In genomic region chr3:132536442-132537153, GRCh38 we compare ENCODE assay signal across 10 cellular contexts.
DNase-seq lines count a peak whose midpoint lies in the region; ATAC-seq and TF ChIP-seq lines count a peak whose summit lies in the region.
"Had no signal": no experiment of that assay in that cellular context is flagged by ENCODE, and none has a peak within 500 bp of the region (broad histone marks: within the 10 kb centered on the region; RNA-seq: fewer than 3 reads in every experiment).

No MANE protein-coding gene starts in this region.

- 88 to 93% methylated on average over 2 to 3 of the region's 3 CpGs for WGBS in endodermal cell (ENCODE audit: insufficient coverage in 1 of 2, insufficient read length in 1 of 2), 2 experiments

- intact Hi-C loops in Panc1 (cut with micrococcal nuclease; ENCODE audit: unreplicated experiment): loop anchor here (1.0 kb wide), 1 partner anchor 106 kb away; no protein-coding TSS in a partner anchor
- intact Hi-C loops in dendritic cell treated with granulocyte-macrophage colony-stimulating factor and Interleukin-4, amounts not matched to agents 40 ng/mL and 50 ng/mL, for 4 days (cut with micrococcal nuclease): loop anchor here (1.0 kb wide), 1 partner anchor 106 kb away; no protein-coding TSS in a partner anchor

- H3K4me3 ChIP-seq in Panc1 (ENCODE audit: low read depth in 2 of 2, low read length in 2 of 2): no peak overlapping the region
- H3K4me3 ChIP-seq in endodermal cell (ENCODE audit: low read length): no peak overlapping the region
- H3K4me3 ChIP-seq: hepatocyte had no signal

- H3K27me3 ChIP-seq in Panc1 (ENCODE audit: control insufficient read depth, insufficient read depth, low read length) (no peaks in the 10 kb centered on the region), endodermal cell (ENCODE audit: control insufficient read depth, insufficient read depth, low read length, poor library complexity, severe bottlenecking) (no peaks in the 10 kb centered on the region)
- H3K27me3 ChIP-seq: hepatocyte had no signal

- no peak overlapping the region for H3K27ac ChIP-seq in Panc1 (ENCODE audit: low read length)
- no peak overlapping the region for H3K27ac ChIP-seq in endodermal cell (ENCODE audit: low read depth, low read length)
- H3K27ac ChIP-seq: hepatocyte had no signal

- H3K4me1 ChIP-seq in Panc1 (ENCODE audit: control insufficient read depth, insufficient read depth, low read length) (no peaks in the 10 kb centered on the region), endodermal cell (ENCODE audit: control insufficient read depth, insufficient read depth, low read length) (peaks cover 17% of the 10 kb centered on the region)

- H3K4me1 Mint-ChIP-seq in activated T-cell treated with anti-CD3 and anti-CD28 coated beads, Interleukin-2, amount 50 U/mL, for 24 hours (ENCODE audit: low read depth): peaks cover 14% of the 10 kb centered on the region
- peaks cover 4% of the 10 kb centered on the region for H3K4me1 Mint-ChIP-seq in dendritic cell treated with granulocyte-macrophage colony-stimulating factor and Interleukin-4, amounts not matched to agents 40 ng/mL and 50 ng/mL, for 4 days (ENCODE audit: low read depth)
- peaks cover 29% of the 10 kb centered on the region for H3K4me1 Mint-ChIP-seq in stimulated activated naive CD8-positive, alpha-beta T cell treated with anti-CD3 and anti-CD28 coated beads, Interleukin-15, Interleukin-2, amounts not matched to agents 100 ng/mL and 50 ng/mL, for 24 hours (ENCODE audit: low read depth)
- peaks cover 19% of the 10 kb centered on the region for H3K4me1 Mint-ChIP-seq in endodermal cell

- ATAC-seq in Panc1 (peak; percentile 32; the same call in 1 of the 2 replicates), GM18873 (IDR thresholded peaks at IDR 0.05; ENCODE audit: low FRiP score, unreplicated experiment) (no peak)

- in situ Hi-C loops in Panc1 (cut with HindIII; ENCODE audit: low pct_unique_long_range_greater_than_20kb, low sequenced_read_pairs): no loop called here

- peaks cover 81% of the 10 kb centered on the region for H3K36me3 Mint-ChIP-seq in activated T-cell treated with anti-CD3 and anti-CD28 coated beads, Interleukin-2, amount 50 U/mL, for 24 hours (ENCODE audit: low read depth)
- peaks cover 93% of the 10 kb centered on the region for H3K36me3 Mint-ChIP-seq in dendritic cell treated with granulocyte-macrophage colony-stimulating factor and Interleukin-4, amounts not matched to agents 40 ng/mL and 50 ng/mL, for 4 days (ENCODE audit: low read depth)
- peaks cover 57% of the 10 kb centered on the region for H3K36me3 Mint-ChIP-seq in stimulated activated naive CD8-positive, alpha-beta T cell treated with anti-CD3 and anti-CD28 coated beads, Interleukin-15, Interleukin-2, amounts not matched to agents 100 ng/mL and 50 ng/mL, for 24 hours (ENCODE audit: low read depth)
- H3K36me3 Mint-ChIP-seq in endodermal cell (ENCODE audit: low read depth): peaks cover 45% of the 10 kb centered on the region

- BruUV-seq in Panc1 (replicated peaks; lab: Mats Ljungman, UMichigan): no TSS peak

- TF ChIP-seq CTCF in Panc1 (IDR thresholded peaks at IDR 0.05) (no peak), endodermal cell (conservative IDR thresholded peaks at IDR 0.05) (no peak)

- no peaks in the 10 kb centered on the region for H3K9me3 Mint-ChIP-seq in activated T-cell treated with anti-CD3 and anti-CD28 coated beads, Interleukin-2, amount 50 U/mL, for 24 hours
- no peaks in the 10 kb centered on the region for H3K9me3 Mint-ChIP-seq in dendritic cell treated with granulocyte-macrophage colony-stimulating factor and Interleukin-4, amounts not matched to agents 40 ng/mL and 50 ng/mL, for 4 days
- no peaks in the 10 kb centered on the region for H3K9me3 Mint-ChIP-seq in stimulated activated naive CD8-positive, alpha-beta T cell treated with anti-CD3 and anti-CD28 coated beads, Interleukin-15, Interleukin-2, amounts not matched to agents 100 ng/mL and 50 ng/mL, for 24 hours
- H3K9me3 Mint-ChIP-seq in endodermal cell: no peaks in the 10 kb centered on the region

- peak overlapping the region; percentile 64 for H3K27ac Mint-ChIP-seq in activated T-cell treated with anti-CD3 and anti-CD28 coated beads, Interleukin-2, amount 50 U/mL, for 24 hours
- H3K27ac Mint-ChIP-seq in dendritic cell treated with granulocyte-macrophage colony-stimulating factor and Interleukin-4, amounts not matched to agents 40 ng/mL and 50 ng/mL, for 4 days: peak overlapping the region; percentile 33
- H3K27ac Mint-ChIP-seq in stimulated activated naive CD8-positive, alpha-beta T cell treated with anti-CD3 and anti-CD28 coated beads, Interleukin-15, Interleukin-2, amounts not matched to agents 100 ng/mL and 50 ng/mL, for 24 hours: peak overlapping the region; percentile 85
- H3K27ac Mint-ChIP-seq in endodermal cell: no peak overlapping the region

- POLR2A ChIA-PET in Panc1 (lab: Charles Lee): no interaction called here

- H3K9me3 ChIP-seq in Panc1 (ENCODE audit: control insufficient read depth, insufficient read depth, low read depth, low read length): no peaks in the 10 kb centered on the region
- H3K9me3 ChIP-seq in endodermal cell (ENCODE audit: control insufficient read depth, low read length): no peaks in the 10 kb centered on the region

- no peak overlapping the region for H3K9ac ChIP-seq in endodermal cell (ENCODE audit: extremely low read depth, low read length, poor library complexity, severe bottlenecking)

- DNase-seq in activated T-cell treated with anti-CD3 and anti-CD28 coated beads, Interleukin-2, amount 50 U/mL, for 24 hours: no peak
- no peak for DNase-seq in activated T-cell treated with anti-CD3 and anti-CD28 coated beads for 4 hours
- DNase-seq in Panc1 (ENCODE audit: low read depth, low spot score): no peak
- DNase-seq in medulla oblongata (ENCODE audit: extremely low spot score): no peak
- DNase-seq in endodermal cell: no peak
- DNase-seq: activated gamma-delta T cell had no signal

- H3K4me3 Mint-ChIP-seq in activated T-cell treated with anti-CD3 and anti-CD28 coated beads, Interleukin-2, amount 50 U/mL, for 24 hours: no peak overlapping the region
- H3K4me3 Mint-ChIP-seq in dendritic cell treated with granulocyte-macrophage colony-stimulating factor and Interleukin-4, amounts not matched to agents 40 ng/mL and 50 ng/mL, for 4 days: no peak overlapping the region
- H3K4me3 Mint-ChIP-seq in stimulated activated naive CD8-positive, alpha-beta T cell treated with anti-CD3 and anti-CD28 coated beads, Interleukin-15, Interleukin-2, amounts not matched to agents 100 ng/mL and 50 ng/mL, for 24 hours: no peak overlapping the region
- H3K4me3 Mint-ChIP-seq in endodermal cell: no peak overlapping the region

- CTCF ChIA-PET in Panc1 (lab: Charles Lee): interaction anchor here (0.8 to 1.1 kb wide), 5 partner anchors 9 to 107 kb away, joined by 3 to 13 read pairs (median 5); no protein-coding TSS in a partner anchor

- peaks cover 19% of the 10 kb centered on the region for H3K36me3 ChIP-seq in Panc1 (ENCODE audit: control insufficient read depth, insufficient read depth, low read length)
- H3K36me3 ChIP-seq in endodermal cell (ENCODE audit: control insufficient read depth, insufficient read depth, low read length): peaks cover 64% of the 10 kb centered on the region

- no peaks in the 10 kb centered on the region for H3K27me3 Mint-ChIP-seq in activated T-cell treated with anti-CD3 and anti-CD28 coated beads, Interleukin-2, amount 50 U/mL, for 24 hours
- H3K27me3 Mint-ChIP-seq in dendritic cell treated with granulocyte-macrophage colony-stimulating factor and Interleukin-4, amounts not matched to agents 40 ng/mL and 50 ng/mL, for 4 days: no peaks in the 10 kb centered on the region
- no peaks in the 10 kb centered on the region for H3K27me3 Mint-ChIP-seq in stimulated activated naive CD8-positive, alpha-beta T cell treated with anti-CD3 and anti-CD28 coated beads, Interleukin-15, Interleukin-2, amounts not matched to agents 100 ng/mL and 50 ng/mL, for 24 hours
- H3K27me3 Mint-ChIP-seq in endodermal cell (ENCODE audit: insufficient read depth): no peaks in the 10 kb centered on the region
